Comparison of ENCODE assay signal across 18 cellular contexts in the genomic region with DNA sequence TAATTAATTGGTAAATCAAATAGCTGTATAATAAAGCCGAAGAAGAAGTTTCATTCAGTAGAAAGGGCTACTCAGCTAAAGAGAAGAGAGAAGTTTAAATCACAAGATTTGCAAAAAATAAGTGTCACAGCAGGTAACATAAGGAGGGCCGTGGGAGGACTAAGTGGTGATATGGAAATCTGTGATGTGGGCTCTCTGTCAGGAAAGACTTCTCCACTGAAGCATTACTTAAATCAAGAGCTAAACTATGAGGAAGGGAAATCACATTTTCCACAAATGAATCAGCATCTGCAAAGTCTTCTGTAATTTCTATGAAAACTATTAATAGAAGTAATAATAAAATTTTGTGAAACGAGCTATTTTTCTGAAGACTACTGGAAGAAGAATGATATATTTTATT.
DNase-seq lines count a peak whose midpoint lies in the region; TF ChIP-seq lines count a peak whose summit lies in the region.
"Had no signal": no experiment of that assay in that cellular context is flagged by ENCODE, and none has a peak within 500 bp of the region (broad histone marks: within the 10 kb centered on the region; RNA-seq: fewer than 3 reads in every experiment).

No MANE protein-coding gene starts in this region.

- intact Hi-C loops in colonic mucosa (cut with DNase I), result no loop called here

- H3K36me3 ChIP-seq in ACC112 (ENCODE audit: insufficient read depth, low read length) (no peaks in the 10 kb centered on the region), colonic mucosa (no peaks in the 10 kb centered on the region)
- H3K36me3 ChIP-seq: SJCRH30 had no signal

- H3K4me3 ChIP-seq in ACC112 (ENCODE audit: low read depth, low read length) (no peak overlapping the region), fibroblast of pulmonary artery (replicated peaks; ENCODE audit: low read depth, low read length) (no peak overlapping the region), colonic mucosa (no peak overlapping the region)
- H3K4me3 ChIP-seq: SJCRH30 had no signal

- peak overlapping the region; percentile 32 for H2AFZ ChIP-seq in ACC112 (ENCODE audit: low read length, unreplicated experiment)

- DNase-seq in LHCN-M2 (ENCODE audit: low read depth) (peak; percentile 20), fibroblast of pulmonary artery (ENCODE audit: low read depth) (peak; percentile 17), non-pigmented ciliary epithelial cell (ENCODE audit: low read depth) (peak; percentile 58), T1000 (lab: John Stamatoyannopoulos, UW) (no peak), colonic mucosa (no peak)
- DNase-seq in effector CD4-positive, alpha-beta T cell, result no peak
- DNase-seq in stimulated activated CD4-positive, alpha-beta T cell treated with anti-CD3 and anti-CD28 coated beads, Interleukin-12 subunit alpha, Interleukin-12 subunit beta, amount 100 ng/mL, for 4 hours, result no peak
- DNase-seq: ACHN; CD8-positive, alpha-beta memory T cell; DMS153; HFFc6; KBM-7; NCI-H1092; NCI-H446; NCI-H748 treated with DMSO at 0.1 percent for 48 hours; SJCRH30 had no signal

- H3K9ac ChIP-seq in colonic mucosa (ENCODE audit: low read depth in 2 of 2, low read length in 2 of 2), result no peak overlapping the region

- TF ChIP-seq CTCF in fibroblast of pulmonary artery (IDR thresholded peaks at IDR 0.05; ENCODE audit: low read length, missing control alignments) (no peak), colonic mucosa (IDR thresholded peaks at IDR 0.05) (no peak)

- no peaks in the 10 kb centered on the region for H3K27me3 ChIP-seq in ACC112 (ENCODE audit: insufficient read depth, low read length)
- H3K27me3 ChIP-seq in colonic mucosa, result no peaks in the 10 kb centered on the region
- H3K27me3 ChIP-seq: SJCRH30 had no signal

- no peaks in the 10 kb centered on the region for H3K79me2 ChIP-seq in ACC112 (ENCODE audit: control insufficient read depth, insufficient read depth, low read length, unreplicated experiment)

- H3K4me1 ChIP-seq in ACC112 (ENCODE audit: control insufficient read depth, insufficient read depth, low read length, unreplicated experiment), result peaks cover 3% of the 10 kb centered on the region
- no peaks in the 10 kb centered on the region for H3K4me1 ChIP-seq in colonic mucosa
- H3K4me1 ChIP-seq: SJCRH30 had no signal

- no peaks in the 10 kb centered on the region for H3K9me3 ChIP-seq in colonic mucosa
- H3K9me3 ChIP-seq: SJCRH30 had no signal

- H3K27ac ChIP-seq in ACC112 (ENCODE audit: low read depth, low read length) (no peak overlapping the region), colonic mucosa (no peak overlapping the region)
- H3K27ac ChIP-seq: HL-60, SJCRH30 had no signal

Comparison
In these comparisons a context has a peak if more than half of its experiments do, and no peak if none do; other contexts are left out.
1. DNase-seq: peak in LHCN-M2 (single experiment), fibroblast of pulmonary artery (single experiment) and non-pigmented ciliary epithelial cell (single experiment); none in T1000 (single experiment), effector CD4-positive, alpha-beta T cell (single experiment), stimulated activated CD4-positive, alpha-beta T cell treated with anti-CD3 and anti-CD28 coated beads, Interleukin-12 subunit alpha, Interleukin-12 subunit beta, amount 100 ng/mL, for 4 hours (single experiment) and colonic mucosa (single experiment).